ENCODE assay signal across 10 cellular contexts in the genomic region with DNA sequence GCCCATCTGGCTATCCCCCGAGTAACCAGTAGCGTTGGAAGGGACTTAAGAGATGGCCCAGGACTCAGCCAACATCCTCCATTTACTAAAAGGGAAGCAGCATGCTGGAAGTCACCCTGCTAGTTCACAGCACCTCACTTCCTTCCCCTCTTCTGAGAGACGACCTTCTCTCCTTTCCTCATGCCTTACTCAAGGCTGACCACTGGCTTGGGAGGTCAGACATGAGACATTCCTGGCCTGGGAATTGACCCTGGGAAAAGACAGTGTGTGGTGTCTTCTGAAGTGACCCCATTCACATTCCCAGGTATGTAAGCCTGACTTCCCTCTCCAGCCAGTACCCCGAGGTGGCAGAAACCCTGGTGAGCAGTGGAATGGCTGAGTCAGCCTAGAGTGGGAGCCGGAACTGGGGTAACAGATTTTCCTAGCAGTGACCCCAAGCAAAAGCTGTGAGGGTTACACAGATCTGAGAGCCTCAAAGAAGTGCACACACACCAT.
DNase-seq lines count a peak whose midpoint lies in the region; ATAC-seq and TF ChIP-seq lines count a peak whose summit lies in the region.
"Had no signal": no experiment of that assay in that cellular context is flagged by ENCODE, and none has a peak within 500 bp of the region (broad histone marks: within the 10 kb centered on the region; RNA-seq: fewer than 3 reads in every experiment).

No MANE protein-coding gene starts in this region.

- no peak for TF ChIP-seq CTCF in left ventricle myocardium inferior (IDR thresholded peaks at IDR 0.05; ENCODE audit: borderline replicate concordance)

- no peaks in the 10 kb centered on the region for H3K9me3 ChIP-seq in left ventricle myocardium inferior (replicated peaks)
- H3K9me3 ChIP-seq in endocrine pancreas (ENCODE audit: control insufficient read depth, low read length) = no peaks in the 10 kb centered on the region
- H3K9me3 ChIP-seq: colonic mucosa had no signal

- H3K27me3 ChIP-seq in left ventricle myocardium inferior (ENCODE audit: low read depth) (no peaks in the 10 kb centered on the region), endocrine pancreas (ENCODE audit: control insufficient read depth, insufficient read depth, low read length) (no peaks in the 10 kb centered on the region)
- H3K27me3 ChIP-seq: colonic mucosa had no signal

- H3K36me3 Mint-ChIP-seq in stimulated activated effector memory CD8-positive, alpha-beta T cell treated with anti-CD3 and anti-CD28 coated beads, Interleukin-12 subunit alpha, Interleukin-12 subunit beta, amount 100 ng/mL, for 72 hours = no peaks in the 10 kb centered on the region

- DNase-seq in left ventricle myocardium inferior = no peak
- no peak for DNase-seq in Right ventricle myocardium superior
- peak; percentile 41 for DNase-seq in SKM-1 treated with dmso at 0.1 percent for 144 hours (lab: John Stamatoyannopoulos, UW; ENCODE audit: unreplicated experiment)
- DNase-seq in stimulated activated effector memory CD8-positive, alpha-beta T cell treated with anti-CD3 and anti-CD28 coated beads, Interleukin-12 subunit alpha, Interleukin-12 subunit beta, amount 100 ng/mL, for 72 hours (ENCODE audit: low spot score in 2 of 2) = no peak
- DNase-seq in H4 (ENCODE audit: low spot score) = no peak
- DNase-seq in NCI-H226 = no peak
- DNase-seq: activated CD8-positive, alpha-beta memory T cell treated with anti-CD3 and anti-CD28 coated beads, Interleukin-2, amount 50 U/mL, for 4 hours; colonic mucosa had no signal

- H3K4me3 ChIP-seq in left ventricle myocardium inferior = no peak overlapping the region
- H3K4me3 ChIP-seq in endocrine pancreas (ENCODE audit: control insufficient read depth, insufficient read depth, low read length) = no peak overlapping the region
- H3K4me3 ChIP-seq: colonic mucosa had no signal

- H3K27ac Mint-ChIP-seq in stimulated activated effector memory CD8-positive, alpha-beta T cell treated with anti-CD3 and anti-CD28 coated beads, Interleukin-12 subunit alpha, Interleukin-12 subunit beta, amount 100 ng/mL, for 72 hours = no peak overlapping the region

- no peaks in the 10 kb centered on the region for H3K9me3 Mint-ChIP-seq in stimulated activated effector memory CD8-positive, alpha-beta T cell treated with anti-CD3 and anti-CD28 coated beads, Interleukin-12 subunit alpha, Interleukin-12 subunit beta, amount 100 ng/mL, for 72 hours

- H3K36me3 ChIP-seq in left ventricle myocardium inferior = no peaks in the 10 kb centered on the region
- no peaks in the 10 kb centered on the region for H3K36me3 ChIP-seq in endocrine pancreas (ENCODE audit: control insufficient read depth, insufficient read depth, low read length)
- H3K36me3 ChIP-seq: colonic mucosa had no signal

- intact Hi-C loops in left ventricle myocardium inferior (cut with micrococcal nuclease) = no loop called here
- intact Hi-C loops in Right ventricle myocardium superior (cut with DNase I) = no loop called here

- no peak for ATAC-seq in Right ventricle myocardium superior (ENCODE audit: poor library complexity)
- no peak for ATAC-seq in stimulated activated effector memory CD8-positive, alpha-beta T cell treated with anti-CD3 and anti-CD28 coated beads, Interleukin-12 subunit alpha, Interleukin-12 subunit beta, amount 100 ng/mL, for 72 hours
- ATAC-seq in HG03442 (IDR thresholded peaks at IDR 0.05; ENCODE audit: unreplicated experiment) = no peak

- H3K4me3 Mint-ChIP-seq in stimulated activated effector memory CD8-positive, alpha-beta T cell treated with anti-CD3 and anti-CD28 coated beads, Interleukin-12 subunit alpha, Interleukin-12 subunit beta, amount 100 ng/mL, for 72 hours = peak overlapping the region; percentile 0

- H3K4me1 Mint-ChIP-seq in stimulated activated effector memory CD8-positive, alpha-beta T cell treated with anti-CD3 and anti-CD28 coated beads, Interleukin-12 subunit alpha, Interleukin-12 subunit beta, amount 100 ng/mL, for 72 hours = peaks cover 36% of the 10 kb centered on the region

- H3K27ac ChIP-seq in left ventricle myocardium inferior (replicated peaks) = peak overlapping the region; percentile 66
- H3K27ac ChIP-seq: colonic mucosa had no signal

- peak overlapping the region; percentile 5 for H3K9ac ChIP-seq in endocrine pancreas (ENCODE audit: control insufficient read depth, insufficient read depth, low read length)

- H3K4me1 ChIP-seq in left ventricle myocardium inferior (peaks cover 47% of the 10 kb centered on the region), endocrine pancreas (ENCODE audit: control insufficient read depth, insufficient read depth, low read length) (peaks cover 9% of the 10 kb centered on the region)
- H3K4me1 ChIP-seq: colonic mucosa had no signal
